In genomic region chr14:25756880-25757279, GRCh38 we compare ENCODE assay signal across 15 cellular contexts.
"Had no signal": no experiment of that assay in that cellular context is flagged by ENCODE, and none has a peak within 500 bp of the region (broad histone marks: within the 10 kb centered on the region; RNA-seq: fewer than 3 reads in every experiment).

No MANE protein-coding gene starts in this region.

- H3K27ac Mint-ChIP-seq: activated CD4-positive, alpha-beta memory T cell treated with anti-CD3 and anti-CD28 coated beads, Interleukin-2, amount 10 ng/mL, durations not matched to agents 7 days and 5 days; activated CD8-positive, alpha-beta memory T cell treated with anti-CD3 and anti-CD28 coated beads, Interleukin-2, amount 10 ng/mL, durations not matched to agents 7 days and 5 days; activated naive CD8-positive, alpha-beta T cell treated with anti-CD3 and anti-CD28 coated beads for 36 hours; activated T-helper 17 cell treated with anti-CD3 and anti-CD28 coated beads, Interleukin-2, amount 50 U/mL, for 72 hours; progenitor cell of endocrine pancreas had no signal

- H3K27ac ChIP-seq: gastrocnemius medialis, left lung had no signal

- H3K4me3 ChIP-seq: gastrocnemius medialis, left lung had no signal

- H3K4me1 ChIP-seq: gastrocnemius medialis, left lung had no signal

- H3K27me3 Mint-ChIP-seq: activated CD4-positive, alpha-beta memory T cell treated with anti-CD3 and anti-CD28 coated beads, Interleukin-2, amount 10 ng/mL, durations not matched to agents 7 days and 5 days; activated CD8-positive, alpha-beta memory T cell treated with anti-CD3 and anti-CD28 coated beads, Interleukin-2, amount 10 ng/mL, durations not matched to agents 7 days and 5 days; activated naive CD8-positive, alpha-beta T cell treated with anti-CD3 and anti-CD28 coated beads for 36 hours; activated T-helper 17 cell treated with anti-CD3 and anti-CD28 coated beads, Interleukin-2, amount 50 U/mL, for 72 hours; progenitor cell of endocrine pancreas had no signal

- DNase-seq: activated CD4-positive, alpha-beta memory T cell treated with anti-CD3 and anti-CD28 coated beads, Interleukin-2, amount 10 ng/mL, durations not matched to agents 7 days and 5 days; activated CD4-positive, alpha-beta T cell treated with anti-CD3 and anti-CD28 coated beads for 48 hours; activated CD4-positive, CD25-positive, alpha-beta regulatory T cell; activated CD8-positive, alpha-beta memory T cell treated with anti-CD3 and anti-CD28 coated beads, Interleukin-2, amount 10 ng/mL, durations not matched to agents 7 days and 5 days; activated naive CD4-positive, alpha-beta T cell; activated naive CD8-positive, alpha-beta T cell treated with anti-CD3 and anti-CD28 coated beads for 36 hours; amniotic stem cell; effector CD4-positive, alpha-beta T cell; gastrocnemius medialis; head of caudate nucleus; left lung; stimulated activated naive CD4-positive, alpha-beta T cell; T-helper 9 cell had no signal

- ATAC-seq: activated CD8-positive, alpha-beta memory T cell treated with anti-CD3 and anti-CD28 coated beads, Interleukin-2, amount 10 ng/mL, durations not matched to agents 7 days and 5 days; activated T-helper 17 cell treated with anti-CD3 and anti-CD28 coated beads, Interleukin-2, amount 50 U/mL, for 72 hours; gastrocnemius medialis; left lung had no signal

- H3K36me3 Mint-ChIP-seq: activated CD8-positive, alpha-beta memory T cell treated with anti-CD3 and anti-CD28 coated beads, Interleukin-2, amount 10 ng/mL, durations not matched to agents 7 days and 5 days; activated naive CD8-positive, alpha-beta T cell treated with anti-CD3 and anti-CD28 coated beads for 36 hours had no signal

- H3K4me3 Mint-ChIP-seq: activated CD4-positive, alpha-beta memory T cell treated with anti-CD3 and anti-CD28 coated beads, Interleukin-2, amount 10 ng/mL, durations not matched to agents 7 days and 5 days; activated CD8-positive, alpha-beta memory T cell treated with anti-CD3 and anti-CD28 coated beads, Interleukin-2, amount 10 ng/mL, durations not matched to agents 7 days and 5 days; activated naive CD8-positive, alpha-beta T cell treated with anti-CD3 and anti-CD28 coated beads for 36 hours; activated T-helper 17 cell treated with anti-CD3 and anti-CD28 coated beads, Interleukin-2, amount 50 U/mL, for 72 hours had no signal

- H3K36me3 ChIP-seq: gastrocnemius medialis, left lung had no signal

- H3K27me3 ChIP-seq: gastrocnemius medialis, left lung had no signal

- H3K9me3 ChIP-seq: gastrocnemius medialis, left lung had no signal

- H3K4me1 Mint-ChIP-seq: activated CD4-positive, alpha-beta memory T cell treated with anti-CD3 and anti-CD28 coated beads, Interleukin-2, amount 10 ng/mL, durations not matched to agents 7 days and 5 days; activated CD8-positive, alpha-beta memory T cell treated with anti-CD3 and anti-CD28 coated beads, Interleukin-2, amount 10 ng/mL, durations not matched to agents 7 days and 5 days; activated naive CD8-positive, alpha-beta T cell treated with anti-CD3 and anti-CD28 coated beads for 36 hours; activated T-helper 17 cell treated with anti-CD3 and anti-CD28 coated beads, Interleukin-2, amount 50 U/mL, for 72 hours had no signal
